ENCODE assay signal across 8 cellular contexts in genomic region chr3:141875893-141876380, GRCh38. TPM values are rescaled to one million over a fixed set of nuclear protein-coding genes. Genes with fewer than 3 reads are reported as not detected.
DNase-seq lines count a peak whose midpoint lies in the region; ATAC-seq and TF ChIP-seq lines count a peak whose summit lies in the region.

No MANE protein-coding gene starts in this region.

- H3K27ac Mint-ChIP-seq in WTC11 (peak overlapping the region; percentile 94), memory B cell (peak overlapping the region; percentile 13)

- POLR2A ChIA-PET in WTC11 (lab: Charles Lee): interaction anchor here (0.8 to 1.6 kb wide), 4 partner anchors 79 to 161 kb away, joined by 3 to 4 read pairs (median 4); no protein-coding TSS in a partner anchor

- TF ChIP-seq CTCF in MM.1S (IDR thresholded peaks at IDR 0.05; ENCODE audit: low read length): no peak
- no peak for TF ChIP-seq CTCF in WTC11 (IDR thresholded peaks at IDR 0.05)

- CTCF ChIA-PET in WTC11 (lab: Charles Lee): interaction anchor here (0.6 to 3.0 kb wide), 16 partner anchors 10 to 231 kb away, joined by 3 to 19 read pairs (median 4); no protein-coding TSS in a partner anchor

- H3K4me2 ChIP-seq in MM.1S (ENCODE audit: low read depth, low read length): peak overlapping the region; percentile 96

- ATAC-seq in WTC11: peak; percentile 55
- ATAC-seq in memory B cell (ENCODE audit: low read depth): peak; percentile 48

- peaks cover 10% of the 10 kb centered on the region for H3K4me1 ChIP-seq in HAP-1
- peaks cover 12% of the 10 kb centered on the region; the same call in 1 of the 2 replicates for H3K4me1 ChIP-seq in MM.1S (ENCODE audit: low read length)
- peaks cover 22 to 23% of the 10 kb centered on the region in 2 donors for H3K4me1 ChIP-seq in duodenal mucosa (ENCODE audit: control insufficient read depth in 1 of 2, insufficient read depth in 2 of 2, low read length in 2 of 2)

- peaks cover 39% of the 10 kb centered on the region for H3K79me2 ChIP-seq in MM.1S (ENCODE audit: low read length)

- H3K4me1 Mint-ChIP-seq in WTC11 (peaks cover 28% of the 10 kb centered on the region), memory B cell (peaks cover 10% of the 10 kb centered on the region)

- no peaks in the 10 kb centered on the region for H3K9me2 ChIP-seq in MM.1S (replicated peaks; ENCODE audit: insufficient read depth, low read length)

- H2AFZ ChIP-seq in MM.1S (ENCODE audit: low read length): peak overlapping the region; percentile 95

- H3K9ac ChIP-seq in MM.1S (ENCODE audit: low read length) (peak overlapping the region; percentile 59), duodenal mucosa (ENCODE audit: low read depth in 1 of 2, low read length in 2 of 2) (peak overlapping the region; percentile 88 to 94)

- no peaks in the 10 kb centered on the region for H3K27me3 ChIP-seq in HAP-1 (ENCODE audit: low read depth)
- no peaks in the 10 kb centered on the region for H3K27me3 ChIP-seq in MM.1S (replicated peaks; ENCODE audit: insufficient read depth, low read length)
- H3K27me3 ChIP-seq in duodenal mucosa (ENCODE audit: control insufficient read depth in 1 of 2, insufficient read depth in 2 of 2, low read length in 2 of 2): no peaks in the 10 kb centered on the region

- H4K20me1 ChIP-seq in MM.1S (ENCODE audit: insufficient read depth, low read length): no peaks in the 10 kb centered on the region

- DNase-seq in NCI-H748 (lab: John Stamatoyannopoulos, UW; ENCODE audit: unreplicated experiment): peak; percentile 76
- no peak for DNase-seq in NCI-H748 treated with DMSO at 0.1 percent for 48 hours (lab: John Stamatoyannopoulos, UW)
- DNase-seq in HAP-1 (ENCODE audit: low spot score in 2 of 2): peak; percentile 56 to 77
- DNase-seq in MM.1S: no peak
- DNase-seq in WTC11 (ENCODE audit: low spot score): peak; percentile 69
- DNase-seq in memory B cell (ENCODE audit: low spot score in 2 of 2): peak in 1 of 2 donors; percentile 71
- peak; percentile 85 for DNase-seq in stimulated activated naive CD4-positive, alpha-beta T cell treated with Interleukin-2 at 50 U/mL for 16 hours (lab: John Stamatoyannopoulos, UW)

- H3K9me3 Mint-ChIP-seq in WTC11 (no peaks in the 10 kb centered on the region; the same call in 1 of the 2 replicates), memory B cell (no peaks in the 10 kb centered on the region)

- H3F3A ChIP-seq in MM.1S (ENCODE audit: insufficient read depth, low read length): peaks cover 16% of the 10 kb centered on the region

- in situ Hi-C loops in HAP-1 (cut with MboI; ENCODE audit: low sequenced_read_pairs): no loop called here

- H3K27ac ChIP-seq in MM.1S (ENCODE audit: low read length): peak overlapping the region; percentile 78
- peak overlapping the region; percentile 99 for H3K27ac ChIP-seq in duodenal mucosa (ENCODE audit: low read depth, low read length)

- H3K36me3 Mint-ChIP-seq in WTC11 (peaks cover 13% of the 10 kb centered on the region), memory B cell (no peaks in the 10 kb centered on the region)

- H3K27me3 Mint-ChIP-seq in WTC11 (ENCODE audit: low read depth) (no peaks in the 10 kb centered on the region), memory B cell (no peaks in the 10 kb centered on the region)

- H3K36me3 ChIP-seq in HAP-1 (replicated peaks) (no peaks in the 10 kb centered on the region), MM.1S (replicated peaks; ENCODE audit: insufficient read depth, low read length) (0 out of 2 replicates have a peak, but pooled peaks cover 4% of the 10 kb centered on the region), duodenal mucosa (ENCODE audit: control insufficient read depth in 1 of 2, insufficient read depth in 2 of 2, low read length in 2 of 2) (no peaks in the 10 kb centered on the region)

- H3K4me3 Mint-ChIP-seq in WTC11: peak overlapping the region; percentile 91
- H3K4me3 Mint-ChIP-seq in memory B cell: peak overlapping the region; percentile 92

- H3K9me3 ChIP-seq in HAP-1 (no peaks in the 10 kb centered on the region), MM.1S (replicated peaks; ENCODE audit: insufficient read depth, low read length) (no peaks in the 10 kb centered on the region), duodenal mucosa (ENCODE audit: control insufficient read depth in 1 of 2, low read length in 2 of 2) (no peaks in the 10 kb centered on the region)

- H3K4me3 ChIP-seq in HAP-1: peak overlapping the region; percentile 72
- peak overlapping the region; percentile 82 for H3K4me3 ChIP-seq in MM.1S (ENCODE audit: low read length)
- H3K4me3 ChIP-seq in duodenal mucosa (ENCODE audit: low read depth in 1 of 2, low read length in 2 of 2): peak overlapping the region; percentile 81 to 85

TF ChIP-seq in WTC11, 78 proteins besides CTCF, POLR2A, EP300 and RAD21:
- no peak for TF ChIP-seq CREB1 (CRISPR knock-in tag; IDR thresholded peaks at IDR 0.05)
- TF ChIP-seq NR3C1 (CRISPR knock-in tag; conservative IDR thresholded peaks at IDR 0.05; ENCODE audit: low read depth): no peak
- TF ChIP-seq ARID4B (CRISPR knock-in tag; IDR thresholded peaks at IDR 0.05; ENCODE audit: borderline replicate concordance): 0 out of 2 replicates have a peak, but pooled peaks have one; percentile 34
- no peak for TF ChIP-seq AR (CRISPR knock-in tag; IDR thresholded peaks at IDR 0.05)
- TF ChIP-seq ZNF396 (CRISPR knock-in tag; IDR thresholded peaks at IDR 0.05; ENCODE audit: borderline replicate concordance): no peak
- TF ChIP-seq ZBTB21 (CRISPR knock-in tag; IDR thresholded peaks at IDR 0.05; ENCODE audit: borderline replicate concordance): peak; percentile 99
- TF ChIP-seq CREM (CRISPR knock-in tag; IDR thresholded peaks at IDR 0.05): peak; percentile 68; the same call in 1 of the 2 replicates
- TF ChIP-seq NR1H2 (CRISPR knock-in tag; IDR thresholded peaks at IDR 0.05): no peak

RNA-seq across cellular contexts. Expression of gene ATP1B3, which starts 0.5 kb away (rescaled TPM):
- 189 to 239 TPM (median 212 TPM) in 3 replicates for total RNA-seq in WTC11 (2021)

Comparison
In these comparisons a context has a peak if more than half of its experiments do, and no peak if none do; other contexts are left out.
1. DNase-seq: peak in NCI-H748 (single experiment), HAP-1 (2 of 2), WTC11 (single experiment) and stimulated activated naive CD4-positive, alpha-beta T cell treated with Interleukin-2 at 50 U/mL for 16 hours (single experiment); none in NCI-H748 treated with DMSO at 0.1 percent for 48 hours (single experiment) and MM.1S (single experiment).
2. Peak in every context shown above with its lines, with median percentiles within 50 percentile points of each other: H3K4me3 ChIP-seq.